In the genomic region with DNA sequence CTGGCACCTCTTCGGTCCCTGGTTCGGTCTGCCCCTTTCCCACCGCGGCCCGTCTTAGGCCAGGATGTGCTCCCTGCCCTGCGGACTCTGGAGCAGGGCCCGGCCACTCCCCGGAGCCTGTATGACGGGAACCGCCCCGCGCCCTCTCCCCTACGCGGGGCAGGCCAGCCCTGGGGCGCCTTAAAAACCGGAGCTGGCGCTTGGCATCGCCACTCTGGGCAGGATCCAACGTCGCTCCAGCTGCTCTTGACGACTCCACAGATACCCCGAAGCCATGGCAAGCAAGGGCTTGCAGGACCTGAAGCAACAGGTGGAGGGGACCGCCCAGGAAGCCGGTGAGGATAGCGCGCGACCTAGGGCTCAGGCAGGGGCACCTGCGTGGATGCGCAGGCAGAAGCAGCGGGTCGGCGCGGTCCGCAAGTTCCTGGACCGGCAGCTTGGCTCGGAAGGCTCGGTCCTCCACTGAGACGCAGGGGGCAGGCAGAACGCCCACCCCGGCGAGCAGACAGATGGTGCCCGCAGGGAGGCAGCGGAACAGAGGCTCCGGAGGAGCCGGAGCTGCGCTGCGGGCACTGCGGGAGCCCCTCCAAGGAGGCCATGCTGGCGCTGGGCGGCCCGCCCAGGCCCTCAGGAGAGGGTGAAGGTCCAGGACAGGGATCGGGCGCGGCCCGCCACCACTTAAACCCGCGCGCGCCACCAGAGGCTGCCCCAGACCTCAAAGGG, we compare ENCODE assay signal across 11 cellular contexts. TPM values are rescaled to one million over a fixed set of nuclear protein-coding genes. Genes with fewer than 3 reads are reported as not detected.
DNase-seq lines count a peak whose midpoint lies in the region; ATAC-seq and TF ChIP-seq lines count a peak whose summit lies in the region.
"Had no signal": no experiment of that assay in that cellular context is flagged by ENCODE, and none has a peak within 500 bp of the region (broad histone marks: within the 10 kb centered on the region; RNA-seq: fewer than 3 reads in every experiment).

A gene (plus strand): TSS at position 212 of the 723 bp plus-strand sequence. CDS start 63 bp downstream, at position 275.

- intact Hi-C loops in activated CD4-positive, alpha-beta T cell treated with anti-CD3 and anti-CD28 coated beads for 36 hours (cut with DNase I, micrococcal nuclease) = loop anchor here (5.0 to 10.0 kb wide), 2 partner anchors 126 to 256 kb away; a partner anchor contains a TSS
- intact Hi-C loops in MCF 10A (cut with micrococcal nuclease) (loop anchor here (5.0 kb wide), 1 partner anchor 69 kb away; no protein-coding TSS in a partner anchor), left lung (cut with DNase I) (no loop called here)

- TF ChIP-seq CTCF in MCF 10A (IDR thresholded peaks at IDR 0.05; ENCODE audit: unreplicated experiment) (no peak), left lung (IDR thresholded peaks at IDR 0.05) (no peak)

- POLR2A ChIA-PET in activated CD4-positive, alpha-beta T cell treated with anti-CD3 and anti-CD28 coated beads for 36 hours (lab: Charles Lee) = no interaction called here
- POLR2A ChIA-PET in MCF 10A (lab: Yijun Ruan, JAX) = interaction anchor here (0.6 to 5.7 kb wide), 20 partner anchors 9 to 257 kb away, joined by 3 to 98 read pairs (median 4); a partner anchor contains a TSS

- TSS peak; percentile 34 for BruUV-seq in MCF 10A (replicated peaks; lab: Mats Ljungman, UMichigan)

- no peaks in the 10 kb centered on the region for H3K9me3 Mint-ChIP-seq in activated CD4-positive, alpha-beta T cell treated with anti-CD3 and anti-CD28 coated beads for 36 hours (ENCODE audit: low read depth)
- H3K9me3 Mint-ChIP-seq in MCF 10A (ENCODE audit: unreplicated experiment) = no peaks in the 10 kb centered on the region

- H3K27me3 Mint-ChIP-seq in activated CD4-positive, alpha-beta T cell treated with anti-CD3 and anti-CD28 coated beads for 36 hours = peaks cover 10% of the 10 kb centered on the region
- H3K27me3 Mint-ChIP-seq in MCF 10A (ENCODE audit: insufficient read depth, unreplicated experiment) = no peaks in the 10 kb centered on the region

- 13% methylated on average over 59 of the region's 59 CpGs for WGBS in thymus

- no peaks in the 10 kb centered on the region for H3K36me3 ChIP-seq in left lung
- H3K36me3 ChIP-seq in thymus (ENCODE audit: control insufficient read depth, insufficient read depth) = no peaks in the 10 kb centered on the region
- H3K36me3 ChIP-seq: cardiac muscle cell had no signal

- H3K4me1 Mint-ChIP-seq in activated CD4-positive, alpha-beta T cell treated with anti-CD3 and anti-CD28 coated beads for 36 hours = peaks cover 36% of the 10 kb centered on the region
- peaks cover 52% of the 10 kb centered on the region for H3K4me1 Mint-ChIP-seq in MCF 10A (ENCODE audit: insufficient read depth, unreplicated experiment)

- H3K27me3 ChIP-seq in left lung = peaks cover 0 to 49% of the 10 kb centered on the region in 2 donors
- peaks cover 31% of the 10 kb centered on the region for H3K27me3 ChIP-seq in thymus (ENCODE audit: control insufficient read depth, insufficient read depth)

- no peak for ATAC-seq in activated CD4-positive, alpha-beta T cell treated with anti-CD3 and anti-CD28 coated beads for 36 hours
- peak; percentile 25 for ATAC-seq in left lung
- ATAC-seq in GM21526 (IDR thresholded peaks at IDR 0.05; ENCODE audit: low FRiP score, unreplicated experiment) = no peak
- ATAC-seq in HG03097 (IDR thresholded peaks at IDR 0.05; ENCODE audit: low FRiP score, unreplicated experiment) = no peak
- ATAC-seq: K562 had no signal

- H3K27ac Mint-ChIP-seq in activated CD4-positive, alpha-beta T cell treated with anti-CD3 and anti-CD28 coated beads for 36 hours = no peak within 1 kb of the TSS
- H3K27ac Mint-ChIP-seq in MCF 10A (ENCODE audit: low read depth, unreplicated experiment) = peak within 1 kb of the TSS; percentile 81

- H3K36me3 Mint-ChIP-seq in activated CD4-positive, alpha-beta T cell treated with anti-CD3 and anti-CD28 coated beads for 36 hours (ENCODE audit: low read depth) = no peaks in the 10 kb centered on the region
- peaks cover 5% of the 10 kb centered on the region for H3K36me3 Mint-ChIP-seq in MCF 10A (ENCODE audit: insufficient read depth, unreplicated experiment)

- no peak within 1 kb of the TSS for H3K4me3 Mint-ChIP-seq in activated CD4-positive, alpha-beta T cell treated with anti-CD3 and anti-CD28 coated beads for 36 hours
- H3K4me3 Mint-ChIP-seq in MCF 10A (ENCODE audit: unreplicated experiment) = peak within 1 kb of the TSS; percentile 77

- DNase-seq in activated CD4-positive, alpha-beta T cell treated with anti-CD3 and anti-CD28 coated beads for 36 hours = peak; percentile 22
- no peak for DNase-seq in activated CD4-positive, alpha-beta T cell treated with anti-CD3 and anti-CD28 coated beads for 1 hour
- DNase-seq in MCF 10A (ENCODE audit: unreplicated experiment) = peak; percentile 92
- DNase-seq in left lung = peak in 1 of 2 donors; percentile 88
- DNase-seq in NCI-H1436 (lab: John Stamatoyannopoulos, UW) = no peak

- H3K4me3 ChIP-seq in left lung (peak within 1 kb of the TSS; percentile 52 to 56), thymus (ENCODE audit: low read length) (peak within 1 kb of the TSS; percentile 19)
- H3K4me3 ChIP-seq: cardiac muscle cell, K562 had no signal

- H3K9me3 ChIP-seq in left lung (no peaks in the 10 kb centered on the region), thymus (ENCODE audit: control insufficient read depth) (no peaks in the 10 kb centered on the region)

- H3K27ac ChIP-seq in left lung (peak within 1 kb of the TSS; percentile 89 to 92), thymus (ENCODE audit: low read depth) (no peak within 1 kb of the TSS)
- H3K27ac ChIP-seq: C4-2B, cardiac muscle cell had no signal

- peaks cover 32 to 58% of the 10 kb centered on the region in 2 donors for H3K4me1 ChIP-seq in left lung
- H3K4me1 ChIP-seq in thymus (ENCODE audit: control insufficient read depth, insufficient read depth, low read length) = peaks cover 6% of the 10 kb centered on the region

- CTCF ChIA-PET in activated CD4-positive, alpha-beta T cell treated with anti-CD3 and anti-CD28 coated beads for 36 hours (lab: Charles Lee) = interaction anchor here (0.7 to 1.5 kb wide), 3 partner anchors 26 to 568 kb away, joined by 3 to 5 read pairs (median 5); no protein-coding TSS in a partner anchor
- CTCF ChIA-PET in MCF 10A (lab: Yijun Ruan, JAX) = interaction anchor here (0.6 to 5.2 kb wide), 11 partner anchors 8 to 536 kb away, joined by 3 to 66 read pairs (median 4); a partner anchor contains a TSS

RNA-seq across cellular contexts. Expression of the gene that starts here (rescaled TPM):
- not detected for total RNA-seq in activated CD4-positive, alpha-beta T cell treated with anti-CD3 and anti-CD28 coated beads for 36 hours
- total RNA-seq in MCF 10A (2022) (60.3 and 89.0 TPM in 2 replicates), left lung (10 to 100 TPM; 47.9 to 94.1 TPM)
- polyA plus RNA-seq in thymus = 196 TPM
- total RNA-seq: cardiac muscle cell, K562 had no signal

Comparison
In these comparisons a context has a peak if more than half of its experiments do, and no peak if none do; other contexts are left out.
1. RNA of the gene that starts here (total RNA-seq): 47.9 to 94.1 TPM in left lung and 60.3 to 89.0 TPM in MCF 10A; not detected in activated CD4-positive, alpha-beta T cell treated with anti-CD3 and anti-CD28 coated beads for 36 hours; every median in the first group is over 10 times any median in the second.
2. Peak in DNase-seq in activated CD4-positive, alpha-beta T cell treated with anti-CD3 and anti-CD28 coated beads for 36 hours; RNA of the gene not detected or under 1 TPM.
3. intact Hi-C loops: an anchor here in activated CD4-positive, alpha-beta T cell treated with anti-CD3 and anti-CD28 coated beads for 36 hours (5.0 to 10.0 kb wide) and MCF 10A (5.0 kb wide); none called in left lung.